ENCODE assay signal across 30 cellular contexts in genomic region chr7:129465080-129465479, GRCh38. TPM values are rescaled to one million over a fixed set of nuclear protein-coding genes. Genes with fewer than 3 reads are reported as not detected.
"Had no signal": no experiment of that assay in that cellular context is flagged by ENCODE, and none has a peak within 500 bp of the region (broad histone marks: within the 10 kb centered on the region; RNA-seq: fewer than 3 reads in every experiment).

No MANE protein-coding gene starts in this region.

- H3K4me3 ChIP-seq: adrenal gland had no signal

- H3K9me3 ChIP-seq: adrenal gland had no signal

- H3K27ac ChIP-seq: adrenal gland had no signal

- FAIRE-seq: colon had no signal

- H3K27me3 ChIP-seq: adrenal gland had no signal

- H3K4me1 ChIP-seq: adrenal gland had no signal

- H3K4me1 Mint-ChIP-seq: T-helper 17 cell had no signal

- H3K9me3 Mint-ChIP-seq: activated naive CD4-positive, alpha-beta T cell treated with anti-CD3 and anti-CD28 coated beads for 36 hours; activated naive CD8-positive, alpha-beta T cell treated with anti-CD3 and anti-CD28 coated beads, Interleukin-2, amount 10 ng/mL, durations not matched to agents 7 days and 5 days; WTC11 had no signal

- DNase-seq: activated CD4-positive, alpha-beta T cell treated with anti-CD3 and anti-CD28 coated beads for 48 hours; activated CD4-positive, alpha-beta T cell treated with anti-CD3 and anti-CD28 coated beads, Interleukin-2, amount 50 U/mL, for 4 hours; activated CD4-positive, CD25-positive, alpha-beta regulatory T cell treated with anti-CD3 and anti-CD28 coated beads, Interleukin-2, amount 50 U/mL, for 72 hours; activated CD8-positive, alpha-beta memory T cell treated with anti-CD3 and anti-CD28 coated beads, Interleukin-2, amount 50 U/mL, for 48 hours; activated CD8-positive, alpha-beta T cell treated with anti-CD3 and anti-CD28 coated beads, Interleukin-2, amount 10 ng/mL, durations not matched to agents 7 days and 5 days; activated effector memory CD4-positive, alpha-beta T cell treated with anti-CD3 and anti-CD28 coated beads, Interleukin-2, amount 50 U/mL, for 16 hours; activated naive CD4-positive, alpha-beta T cell treated with anti-CD3 and anti-CD28 coated beads for 36 hours; activated naive CD8-positive, alpha-beta T cell treated with anti-CD3 and anti-CD28 coated beads, Interleukin-2, amount 10 ng/mL, durations not matched to agents 7 days and 5 days; activated T-cell treated with anti-CD3 and anti-CD28 coated beads, Interleukin-2, amount 50 U/mL, for 1 hour; adrenal gland; anterior cingulate cortex; cerebellar nuclear complex; IMR-90; KG1; NCI-H1092; NCI-H187; NCI-H2081; NCI-H2171; NCI-H446; NCI-H526; NK-92 treated with Interleukin-12 subunit alpha and Interleukin-12 subunit beta, amount 100 ng/mL, for 24 hours; OCI-M1; RPMI8226; T-helper 17 cell; T-helper 9 cell had no signal

- H3K36me3 Mint-ChIP-seq: WTC11 had no signal

- H3K27ac Mint-ChIP-seq: activated CD8-positive, alpha-beta T cell treated with anti-CD3 and anti-CD28 coated beads, Interleukin-2, amount 10 ng/mL, durations not matched to agents 7 days and 5 days; activated naive CD4-positive, alpha-beta T cell treated with anti-CD3 and anti-CD28 coated beads for 36 hours; activated naive CD8-positive, alpha-beta T cell treated with anti-CD3 and anti-CD28 coated beads, Interleukin-2, amount 10 ng/mL, durations not matched to agents 7 days and 5 days; T-helper 17 cell; WTC11 had no signal

- H3K4me3 Mint-ChIP-seq: activated CD8-positive, alpha-beta T cell treated with anti-CD3 and anti-CD28 coated beads, Interleukin-2, amount 10 ng/mL, durations not matched to agents 7 days and 5 days; activated naive CD4-positive, alpha-beta T cell treated with anti-CD3 and anti-CD28 coated beads for 36 hours; activated naive CD8-positive, alpha-beta T cell treated with anti-CD3 and anti-CD28 coated beads, Interleukin-2, amount 10 ng/mL, durations not matched to agents 7 days and 5 days; T-helper 17 cell; WTC11 had no signal

- H3K36me3 ChIP-seq: adrenal gland had no signal

- ATAC-seq: activated CD8-positive, alpha-beta T cell treated with anti-CD3 and anti-CD28 coated beads, Interleukin-2, amount 10 ng/mL, durations not matched to agents 7 days and 5 days; Panc1; Right ventricle myocardium inferior; T-helper 17 cell; WTC11 had no signal

- H3K27me3 Mint-ChIP-seq: activated naive CD8-positive, alpha-beta T cell treated with anti-CD3 and anti-CD28 coated beads, Interleukin-2, amount 10 ng/mL, durations not matched to agents 7 days and 5 days; T-helper 17 cell had no signal

RNA-seq across cellular contexts. Expression of gene SMKR1, which starts 37.3 kb away (rescaled TPM):
- total RNA-seq: cardiac septum, IMR-90, Right ventricle myocardium inferior had no signal
